Comparison of ENCODE assay signal across 21 cellular contexts in the genomic region with DNA sequence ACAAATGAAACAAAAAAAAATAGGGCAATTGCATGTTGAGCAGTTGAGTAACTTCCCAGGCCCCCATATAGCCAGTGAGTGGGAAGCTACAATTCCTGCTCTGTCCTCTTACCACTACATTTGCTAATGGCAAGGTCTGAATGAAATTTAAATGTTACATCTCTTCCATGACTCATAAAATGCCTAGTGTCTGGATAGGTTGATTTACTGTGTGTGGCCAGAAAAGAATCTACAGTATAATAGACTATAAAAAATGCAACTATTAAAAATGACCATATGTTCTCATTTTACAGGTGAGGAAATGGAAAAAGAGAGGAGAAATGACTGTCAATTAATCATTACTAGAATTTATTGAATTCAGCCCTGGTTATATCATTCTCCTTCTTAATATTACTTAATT.
A peak's percentile ranks its signal among the peaks of the same experiment; 100 is the strongest.
DNase-seq lines count a peak whose midpoint lies in the region; ATAC-seq and TF ChIP-seq lines count a peak whose summit lies in the region.
"Had no signal": no experiment of that assay in that cellular context is flagged by ENCODE, and none has a peak within 500 bp of the region (broad histone marks: within the 10 kb centered on the region; RNA-seq: fewer than 3 reads in every experiment).

No MANE protein-coding gene starts in this region.

- H3K4me3 ChIP-seq in astrocyte of the spinal cord (ENCODE audit: low read depth, low read length) (no peak overlapping the region), smooth muscle cell (no peak overlapping the region)
- H3K4me3 ChIP-seq: Peyer's patch had no signal

- H3K27me3 ChIP-seq in smooth muscle cell (ENCODE audit: low read depth) = no peaks in the 10 kb centered on the region
- H3K27me3 ChIP-seq: Peyer's patch had no signal

- DNase-seq in G401 (ENCODE audit: low spot score) (peak; percentile 6), NCI-H226 (peak; percentile 70), astrocyte of the spinal cord (ENCODE audit: low read depth, low spot score) (peak; percentile 23), smooth muscle cell (lab: John Stamatoyannopoulos, UW; ENCODE audit: unreplicated experiment) (no peak)
- no peak for DNase-seq in stimulated activated CD4-positive, alpha-beta T cell treated with anti-CD3 and anti-CD28 coated beads, Interleukin-2, amount 100 ng/mL, for 24 hours
- DNase-seq: ACHN; AML-193; CD4-positive, CD25-positive, alpha-beta regulatory T cell; COR-L47; HFFc6; Karpas-422; NCI-H1092 treated with DMSO at 0.1 percent for 48 hours; NCI-H146; NCI-H2081; NCI-H2171 treated with DMSO at 0.1 percent for 48 hours; NCI-H748 treated with DMSO at 0.1 percent for 48 hours; NK-92 treated with Interleukin-12 subunit alpha and Interleukin-12 subunit beta, amount 100 ng/mL, for 24 hours; Peyer's patch; Right ventricle myocardium superior had no signal

- no peak overlapping the region for H3K9ac ChIP-seq in smooth muscle cell (ENCODE audit: low read depth)

- no peaks in the 10 kb centered on the region for H4K20me1 ChIP-seq in smooth muscle cell (ENCODE audit: low read depth)

- TF ChIP-seq CTCF in astrocyte of the spinal cord (IDR thresholded peaks at IDR 0.05; ENCODE audit: low read depth, low read length) (no peak), smooth muscle cell (IDR thresholded peaks at IDR 0.05; ENCODE audit: borderline replicate concordance, insufficient read depth, poor library complexity, severe bottlenecking) (no peak)

- peak overlapping the region; percentile 54 for H3K27ac ChIP-seq in smooth muscle cell (ENCODE audit: low read depth)
- H3K27ac ChIP-seq: Peyer's patch had no signal

- H3K36me3 ChIP-seq in smooth muscle cell (ENCODE audit: low read depth) = no peaks in the 10 kb centered on the region
- H3K36me3 ChIP-seq: Peyer's patch had no signal

- H3K79me2 ChIP-seq in smooth muscle cell (ENCODE audit: low read depth) = no peaks in the 10 kb centered on the region

- no peak overlapping the region for H3K4me2 ChIP-seq in smooth muscle cell

- no peaks in the 10 kb centered on the region for H3K9me3 ChIP-seq in smooth muscle cell (replicated peaks; ENCODE audit: low read depth)
- H3K9me3 ChIP-seq: Peyer's patch had no signal

- in situ Hi-C loops in G401 (cut with HindIII; ENCODE audit: low sequenced_read_pairs) = no loop called here
- in situ Hi-C loops in astrocyte of the spinal cord (cut with HindIII; ENCODE audit: low sequenced_read_pairs) = no loop called here

- ATAC-seq in HG03342 (IDR thresholded peaks at IDR 0.05; ENCODE audit: unreplicated experiment) (no peak), HG03175 (IDR thresholded peaks at IDR 0.05; ENCODE audit: unreplicated experiment) (no peak)

- H3F3A ChIP-seq in smooth muscle cell (ENCODE audit: low read depth) = no peaks in the 10 kb centered on the region

- no peaks in the 10 kb centered on the region for H3K4me1 ChIP-seq in smooth muscle cell (ENCODE audit: low read depth)
- H3K4me1 ChIP-seq: Peyer's patch had no signal

- no peak overlapping the region for H2AFZ ChIP-seq in smooth muscle cell (ENCODE audit: low read depth)

Comparison
In these comparisons a context has a peak if more than half of its experiments do, and no peak if none do; other contexts are left out.
1. DNase-seq: peak in G401 (single experiment), NCI-H226 (single experiment) and astrocyte of the spinal cord (single experiment); none in smooth muscle cell (single experiment) and stimulated activated CD4-positive, alpha-beta T cell treated with anti-CD3 and anti-CD28 coated beads, Interleukin-2, amount 100 ng/mL, for 24 hours (0 of 2).